Comparison of ENCODE assay signal across 1 cellular context in the genomic region with DNA sequence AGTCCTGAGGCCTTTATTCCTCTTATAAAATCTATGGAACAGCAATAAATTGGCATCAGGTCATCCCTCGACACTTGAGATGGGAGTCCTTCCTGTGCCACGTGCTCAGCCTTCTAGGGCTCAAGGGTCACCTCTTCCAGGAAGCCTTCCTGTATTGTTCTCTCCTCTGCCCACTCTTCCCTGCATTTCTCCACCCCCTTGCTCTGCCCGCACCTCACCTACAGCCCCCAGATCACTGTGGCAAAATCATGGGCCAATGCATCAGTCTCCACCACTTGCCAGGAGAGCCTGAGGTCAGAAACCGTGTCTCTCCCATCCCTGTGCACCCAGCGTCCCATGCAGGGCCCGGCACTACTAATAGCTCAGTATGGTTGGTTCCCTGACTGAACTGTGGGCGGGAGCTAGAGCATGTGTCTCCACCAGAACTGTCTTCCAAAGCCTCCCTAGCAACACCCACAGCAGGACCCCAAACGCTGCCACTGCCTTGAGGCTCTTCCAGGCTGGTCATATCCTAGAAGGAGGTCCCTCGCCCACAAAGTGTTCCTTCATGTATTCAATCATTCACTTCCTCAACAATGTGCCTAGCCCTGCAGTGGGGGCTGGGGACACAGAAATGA.
TF ChIP-seq lines count a peak whose summit lies in the region.

No MANE protein-coding gene starts in this region.

TF ChIP-seq in HepG2, 621 proteins besides CTCF, POLR2A, EP300 and RAD21:
- TF ChIP-seq HNRNPUL1 (IDR thresholded peaks at IDR 0.05; ENCODE audit: low read depth, low read length) (no peak), ZFP36 (IDR thresholded peaks at IDR 0.05; ENCODE audit: borderline replicate concordance, low read depth, low read length, partially characterized antibody) (peak; percentile 54), ZNF225 (CRISPR knock-in tag; IDR thresholded peaks at IDR 0.05) (0 out of 2 replicates have a peak, but pooled peaks have one; percentile 36)
- TF ChIP-seq, protein P1, sequence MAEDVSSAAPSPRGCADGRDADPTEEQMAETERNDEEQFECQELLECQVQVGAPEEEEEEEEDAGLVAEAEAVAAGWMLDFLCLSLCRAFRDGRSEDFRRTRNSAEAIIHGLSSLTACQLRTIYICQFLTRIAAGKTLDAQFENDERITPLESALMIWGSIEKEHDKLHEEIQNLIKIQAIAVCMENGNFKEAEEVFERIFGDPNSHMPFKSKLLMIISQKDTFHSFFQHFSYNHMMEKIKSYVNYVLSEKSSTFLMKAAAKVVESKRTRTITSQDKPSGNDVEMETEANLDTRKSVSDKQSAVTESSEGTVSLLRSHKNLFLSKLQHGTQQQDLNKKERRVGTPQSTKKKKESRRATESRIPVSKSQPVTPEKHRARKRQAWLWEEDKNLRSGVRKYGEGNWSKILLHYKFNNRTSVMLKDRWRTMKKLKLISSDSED (CRISPR knock-in tag; IDR thresholded peaks at IDR 0.05) = no peak
- TF ChIP-seq, protein P2, sequence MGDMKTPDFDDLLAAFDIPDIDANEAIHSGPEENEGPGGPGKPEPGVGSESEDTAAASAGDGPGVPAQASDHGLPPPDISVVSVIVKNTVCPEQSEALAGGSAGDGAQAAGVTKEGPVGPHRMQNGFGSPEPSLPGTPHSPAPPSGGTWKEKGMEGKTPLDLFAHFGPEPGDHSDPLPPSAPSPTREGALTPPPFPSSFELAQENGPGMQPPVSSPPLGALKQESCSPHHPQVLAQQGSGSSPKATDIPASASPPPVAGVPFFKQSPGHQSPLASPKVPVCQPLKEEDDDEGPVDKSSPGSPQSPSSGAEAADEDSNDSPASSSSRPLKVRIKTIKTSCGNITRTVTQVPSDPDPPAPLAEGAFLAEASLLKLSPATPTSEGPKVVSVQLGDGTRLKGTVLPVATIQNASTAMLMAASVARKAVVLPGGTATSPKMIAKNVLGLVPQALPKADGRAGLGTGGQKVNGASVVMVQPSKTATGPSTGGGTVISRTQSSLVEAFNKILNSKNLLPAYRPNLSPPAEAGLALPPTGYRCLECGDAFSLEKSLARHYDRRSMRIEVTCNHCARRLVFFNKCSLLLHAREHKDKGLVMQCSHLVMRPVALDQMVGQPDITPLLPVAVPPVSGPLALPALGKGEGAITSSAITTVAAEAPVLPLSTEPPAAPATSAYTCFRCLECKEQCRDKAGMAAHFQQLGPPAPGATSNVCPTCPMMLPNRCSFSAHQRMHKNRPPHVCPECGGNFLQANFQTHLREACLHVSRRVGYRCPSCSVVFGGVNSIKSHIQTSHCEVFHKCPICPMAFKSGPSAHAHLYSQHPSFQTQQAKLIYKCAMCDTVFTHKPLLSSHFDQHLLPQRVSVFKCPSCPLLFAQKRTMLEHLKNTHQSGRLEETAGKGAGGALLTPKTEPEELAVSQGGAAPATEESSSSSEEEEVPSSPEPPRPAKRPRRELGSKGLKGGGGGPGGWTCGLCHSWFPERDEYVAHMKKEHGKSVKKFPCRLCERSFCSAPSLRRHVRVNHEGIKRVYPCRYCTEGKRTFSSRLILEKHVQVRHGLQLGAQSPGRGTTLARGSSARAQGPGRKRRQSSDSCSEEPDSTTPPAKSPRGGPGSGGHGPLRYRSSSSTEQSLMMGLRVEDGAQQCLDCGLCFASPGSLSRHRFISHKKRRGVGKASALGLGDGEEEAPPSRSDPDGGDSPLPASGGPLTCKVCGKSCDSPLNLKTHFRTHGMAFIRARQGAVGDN (CRISPR knock-in tag; IDR thresholded peaks at IDR 0.05) = peak; percentile 15; the same call in 1 of the 2 replicates
